Comparison of ENCODE assay signal across 15 cellular contexts in genomic region chr13:58619396-58620113, GRCh38.
A peak's percentile ranks its signal among the peaks of the same experiment; 100 is the strongest.
DNase-seq lines count a peak whose midpoint lies in the region; ATAC-seq and TF ChIP-seq lines count a peak whose summit lies in the region.
"Had no signal": no experiment of that assay in that cellular context is flagged by ENCODE, and none has a peak within 500 bp of the region (broad histone marks: within the 10 kb centered on the region; RNA-seq: fewer than 3 reads in every experiment).

No MANE protein-coding gene starts in this region.

- ATAC-seq in GM23338 = no peak
- ATAC-seq in stimulated activated naive CD8-positive, alpha-beta T cell treated with anti-CD3 and anti-CD28 coated beads, Interleukin-15, Interleukin-2, amounts not matched to agents 100 U/mL and 50 U/mL, for 24 hours = no peak
- ATAC-seq: left colon had no signal

- H3K27me3 Mint-ChIP-seq in GM23338 (ENCODE audit: insufficient read depth, low read depth, poor library complexity) = peaks cover 4% of the 10 kb centered on the region
- H3K27me3 Mint-ChIP-seq: activated B cell treated with CpG ODN at 0.5 μM for 24 hours, naive B cell had no signal

- H3K36me3 ChIP-seq in GM23338 (ENCODE audit: insufficient read depth) (no peaks in the 10 kb centered on the region), SK-N-SH (replicated peaks in 1 of 2; ENCODE audit: control insufficient read depth in 1 of 2, insufficient read depth in 2 of 2, low read length in 1 of 2) (no peaks in the 10 kb centered on the region), neuronal stem cell (replicated peaks in 1 of 2; ENCODE audit: control insufficient read depth in 2 of 2, insufficient read depth in 2 of 2, low read length in 2 of 2) (no peaks in the 10 kb centered on the region), suprapubic skin (no peaks in the 10 kb centered on the region)
- H3K36me3 ChIP-seq: right atrium auricular region, tibial artery had no signal

- H2BK5ac ChIP-seq in neuronal stem cell (ENCODE audit: low read length) = no peak overlapping the region

- no peak overlapping the region for H3K9ac ChIP-seq in SK-N-SH
- no peak overlapping the region for H3K9ac ChIP-seq in neuronal stem cell (ENCODE audit: low read depth, low read length, poor library complexity)

- peak overlapping the region; percentile 21; the same call in 1 of the 2 replicates for H3K27ac Mint-ChIP-seq in GM23338
- H3K27ac Mint-ChIP-seq: activated B cell treated with CpG ODN at 0.5 μM for 24 hours, naive B cell had no signal

- peak; percentile 4; the same call in 1 of the 2 replicates for TF ChIP-seq RAD21 in SK-N-SH (IDR thresholded peaks at IDR 0.05; ENCODE audit: low read length)

- H4K20me1 ChIP-seq in GM23338 (replicated peaks; ENCODE audit: insufficient read depth) (no peaks in the 10 kb centered on the region), SK-N-SH (ENCODE audit: insufficient read depth) (no peaks in the 10 kb centered on the region)

- no peak overlapping the region for H2BK12ac ChIP-seq in neuronal stem cell (ENCODE audit: low read length)

- H2AFZ ChIP-seq in GM23338 (no peak overlapping the region), SK-N-SH (ENCODE audit: low read depth) (no peak overlapping the region), neuronal stem cell (ENCODE audit: low read length) (peak overlapping the region; percentile 85)

- H3K4me2 ChIP-seq in GM23338 (peak overlapping the region; percentile 11; the same call in 1 of the 2 replicates), SK-N-SH (no peak overlapping the region), neuronal stem cell (ENCODE audit: insufficient read depth, low read length, poor library complexity, severe bottlenecking) (no peak overlapping the region)

- WGBS in SK-N-SH (ENCODE audit: low lambda C conversion rate) = 11% methylated on average over 5 of the region's 5 CpGs
- WGBS in neuronal stem cell (ENCODE audit: extremely low coverage in 2 of 2, insufficient read length in 2 of 2, insufficient replicate concordance in 1 of 2), 2 donors = no CpG with 5 or more reads among the region's 5 CpGs
- WGBS in suprapubic skin = 82% methylated on average over 5 of the region's 5 CpGs

- H3K14ac ChIP-seq in neuronal stem cell (ENCODE audit: low read length) = no peak overlapping the region

- peak in 1 of 2 experiments; percentile 86; a peak in 2 of 4 replicates for TF ChIP-seq EP300 in SK-N-SH (IDR thresholded peaks at IDR 0.05; ENCODE audit: borderline replicate concordance in 1 of 2, low read depth in 1 of 2, low read length in 1 of 2)
- TF ChIP-seq EP300 in suprapubic skin (IDR thresholded peaks at IDR 0.05) = no peak

- H3K9me2 ChIP-seq in GM23338 (ENCODE audit: insufficient read depth) (0 out of 2 replicates have a peak, but pooled peaks cover 3% of the 10 kb centered on the region), SK-N-SH (no peaks in the 10 kb centered on the region)

- H3K27ac ChIP-seq in GM23338 (ENCODE audit: low read depth) (no peak overlapping the region), SK-N-SH (ENCODE audit: low read depth in 2 of 2, low read length in 1 of 2) (peak overlapping the region in 1 of 2 experiments; percentile 90; a peak in 2 of 4 replicates), neuronal stem cell (replicated peaks; ENCODE audit: low read length) (no peak overlapping the region), suprapubic skin (no peak overlapping the region)
- H3K27ac ChIP-seq: C4-2B, right atrium auricular region, tibial artery had no signal

- H2BK120ac ChIP-seq in neuronal stem cell (ENCODE audit: low read depth, low read length) = no peak overlapping the region

- TF ChIP-seq POLR2A in suprapubic skin (IDR thresholded peaks at IDR 0.05) = no peak

- DNase-seq in GM23338 (ENCODE audit: low spot score) = no peak
- peak; percentile 91 for DNase-seq in NCI-H1436 treated with DMSO at 0.1 percent for 48 hours (lab: John Stamatoyannopoulos, UW)
- peak; percentile 60 for DNase-seq in SK-N-SH
- no peak for DNase-seq in neuronal stem cell (ENCODE audit: low spot score)
- no peak for DNase-seq in stimulated activated naive CD8-positive, alpha-beta T cell treated with anti-CD3 and anti-CD28 coated beads, Interleukin-15, Interleukin-2, amounts not matched to agents 100 U/mL and 50 U/mL, for 24 hours
- no peak for DNase-seq in suprapubic skin (ENCODE audit: low spot score in 2 of 2)
- DNase-seq in SW480 (ENCODE audit: low spot score) = no peak
- DNase-seq in mucosa of gallbladder (ENCODE audit: low spot score) = no peak
- DNase-seq: activated B cell treated with CpG ODN at 0.5 μM for 24 hours; activated effector memory CD4-positive, alpha-beta T cell treated with anti-CD3 and anti-CD28 coated beads, Interleukin-2, amount 50 U/mL, for 16 hours; left colon; naive B cell; tibial artery had no signal

- H3K4me1 ChIP-seq in GM23338 (ENCODE audit: insufficient read depth) (peaks cover 24% of the 10 kb centered on the region), SK-N-SH (ENCODE audit: control insufficient read depth in 1 of 2, insufficient read depth in 2 of 2, low read depth in 1 of 2, low read length in 1 of 2) (peaks cover 7 to 9% of the 10 kb centered on the region in 2 experiments; a peak in 2 of 4 replicates), neuronal stem cell (ENCODE audit: control insufficient read depth in 2 of 2, insufficient read depth in 1 of 2, low read depth in 1 of 2, low read length in 2 of 2) (peaks cover 7 to 26% of the 10 kb centered on the region in 2 donors), suprapubic skin (no peaks in the 10 kb centered on the region)
- H3K4me1 ChIP-seq: right atrium auricular region, tibial artery had no signal

- no peak overlapping the region for H2BK15ac ChIP-seq in neuronal stem cell (ENCODE audit: low read length)

- no peak overlapping the region for H3K4ac ChIP-seq in neuronal stem cell (ENCODE audit: low read length)

- CTCF ChIA-PET in SK-N-SH (lab: Yijun Ruan, JAX) = interaction anchor here (0.6 to 2.0 kb wide), 4 partner anchors 12 to 1059 kb away, joined by 3 to 6 read pairs (median 4); no protein-coding TSS in a partner anchor

- no peaks in the 10 kb centered on the region for H3K79me1 ChIP-seq in neuronal stem cell (ENCODE audit: low read depth, low read length)

- H3K9me3 Mint-ChIP-seq in GM23338 = peaks cover 4% of the 10 kb centered on the region; the same call in 1 of the 3 replicates
- H3K9me3 Mint-ChIP-seq: activated B cell treated with CpG ODN at 0.5 μM for 24 hours had no signal

- H3K9me3 ChIP-seq in SK-N-SH = no peaks in the 10 kb centered on the region
- no peaks in the 10 kb centered on the region for H3K9me3 ChIP-seq in neuronal stem cell (replicated peaks in 1 of 2; ENCODE audit: control insufficient read depth in 2 of 2, insufficient read depth in 1 of 2, low read depth in 1 of 2, low read length in 2 of 2)
- no peaks in the 10 kb centered on the region for H3K9me3 ChIP-seq in suprapubic skin
- H3K9me3 ChIP-seq: right atrium auricular region, tibial artery had no signal

- no peak overlapping the region for H4K91ac ChIP-seq in neuronal stem cell (ENCODE audit: low read depth, low read length, poor library complexity)

- H3K18ac ChIP-seq in neuronal stem cell (ENCODE audit: low read length) = no peak overlapping the region

- no peak overlapping the region for H3K23ac ChIP-seq in neuronal stem cell (ENCODE audit: low read depth, low read length, poor library complexity)

- H3F3A ChIP-seq in GM23338 (replicated peaks; ENCODE audit: low read depth) (no peaks in the 10 kb centered on the region), SK-N-SH (replicated peaks; ENCODE audit: insufficient read depth) (no peaks in the 10 kb centered on the region)

- TF ChIP-seq CTCF in GM23338 (conservative IDR thresholded peaks at IDR 0.05; ENCODE audit: low read depth in 2 of 2) (no peak), SK-N-SH (IDR thresholded peaks at IDR 0.05) (no peak), suprapubic skin (IDR thresholded peaks at IDR 0.05) (no peak)

- H3K27me3 ChIP-seq in GM23338 (ENCODE audit: insufficient read depth) = no peaks in the 10 kb centered on the region
- no peaks in the 10 kb centered on the region for H3K27me3 ChIP-seq in SK-N-SH (ENCODE audit: insufficient read depth)
- H3K27me3 ChIP-seq in neuronal stem cell (ENCODE audit: control insufficient read depth in 3 of 3, insufficient read depth in 3 of 3, low read depth in 1 of 3, low read length in 3 of 3) = no peaks in the 10 kb centered on the region
- H3K27me3 ChIP-seq in suprapubic skin = no peaks in the 10 kb centered on the region
- H3K27me3 ChIP-seq: right atrium auricular region, tibial artery had no signal

- H3K79me2 ChIP-seq in GM23338 (replicated peaks; ENCODE audit: insufficient read depth) = no peaks in the 10 kb centered on the region
- no peaks in the 10 kb centered on the region for H3K79me2 ChIP-seq in SK-N-SH (ENCODE audit: insufficient read depth)

- H2AK5ac ChIP-seq in neuronal stem cell (ENCODE audit: low read depth, low read length) = no peak overlapping the region

- no peak overlapping the region for H3K4me3 Mint-ChIP-seq in GM23338
- H3K4me3 Mint-ChIP-seq: activated B cell treated with CpG ODN at 0.5 μM for 24 hours, naive B cell had no signal

- H4K8ac ChIP-seq in neuronal stem cell (ENCODE audit: low read depth, low read length) = no peak overlapping the region

- no peaks in the 10 kb centered on the region for H3K36me3 Mint-ChIP-seq in GM23338 (ENCODE audit: low read depth)
- H3K36me3 Mint-ChIP-seq: naive B cell had no signal

- H3K4me3 ChIP-seq in GM23338 (no peak overlapping the region), SK-N-SH (ENCODE audit: low read depth in 2 of 2, low read length in 1 of 2) (no peak overlapping the region; a peak in 1 of 4 replicates), neuronal stem cell (ENCODE audit: low read length in 2 of 2) (peak overlapping the region in 1 of 2 donors; percentile 10), suprapubic skin (no peak overlapping the region)
- H3K4me3 ChIP-seq: right atrium auricular region, tibial artery had no signal

- peaks cover 26% of the 10 kb centered on the region for H3K4me1 Mint-ChIP-seq in GM23338
- H3K4me1 Mint-ChIP-seq: activated B cell treated with CpG ODN at 0.5 μM for 24 hours, naive B cell had no signal

- POLR2A ChIA-PET in SK-N-SH (lab: Yijun Ruan, JAX) = no interaction called here

TF ChIP-seq in GM23338, 12 proteins besides CTCF, POLR2A, EP300 and RAD21 (continues in another document):
- no peak for TF ChIP-seq STAT1 (IDR thresholded peaks at IDR 0.05; ENCODE audit: unreplicated experiment)
- TF ChIP-seq EZH2phosphoT487 (IDR thresholded peaks at IDR 0.05; ENCODE audit: unreplicated experiment) = no peak

TF ChIP-seq in SK-N-SH, 30 proteins besides CTCF, POLR2A, EP300 and RAD21 (continues in another document):
- no peak for TF ChIP-seq NFIC (IDR thresholded peaks at IDR 0.05; ENCODE audit: borderline replicate concordance)
- TF ChIP-seq GABPA (IDR thresholded peaks at IDR 0.05; ENCODE audit: low read depth) = no peak
- peak; percentile 76; the same call in 1 of the 2 replicates for TF ChIP-seq RCOR1 (IDR thresholded peaks at IDR 0.05; ENCODE audit: low read length)
- TF ChIP-seq FOSL2 (IDR thresholded peaks at IDR 0.05; ENCODE audit: borderline replicate concordance, low read depth) = no peak

Comparison
In these comparisons a context has a peak if more than half of its experiments do, and no peak if none do; other contexts are left out.
1. DNase-seq: peak in NCI-H1436 treated with DMSO at 0.1 percent for 48 hours (single experiment) and SK-N-SH (single experiment); none in GM23338 (single experiment), neuronal stem cell (single experiment), stimulated activated naive CD8-positive, alpha-beta T cell treated with anti-CD3 and anti-CD28 coated beads, Interleukin-15, Interleukin-2, amounts not matched to agents 100 U/mL and 50 U/mL, for 24 hours (single experiment), suprapubic skin (0 of 2), SW480 (single experiment) and mucosa of gallbladder (single experiment).